33 cellular contexts compared by ENCODE assay signal in the genomic region with DNA sequence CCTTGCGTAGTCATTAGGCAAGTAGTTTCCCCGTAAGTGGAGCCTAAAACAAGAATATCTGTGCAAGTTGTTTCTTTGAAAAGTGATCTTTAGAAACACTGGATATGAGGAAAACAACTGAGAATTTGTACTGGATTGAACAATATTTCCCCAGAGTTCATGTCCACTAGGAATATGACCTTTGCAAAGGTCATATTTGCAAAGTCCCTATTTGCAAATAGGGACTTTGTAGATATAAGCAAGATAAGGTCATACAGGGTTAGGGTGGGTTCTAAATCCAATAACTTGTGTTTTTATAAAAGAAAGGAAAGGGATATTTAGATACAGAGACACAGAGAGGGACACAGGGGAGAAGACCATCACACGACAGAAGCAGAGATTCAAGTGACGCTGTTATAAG.
DNase-seq lines count a peak whose midpoint lies in the region; ATAC-seq, FAIRE-seq and TF ChIP-seq lines count a peak whose summit lies in the region.
"Had no signal": no experiment of that assay in that cellular context is flagged by ENCODE, and none has a peak within 500 bp of the region (broad histone marks: within the 10 kb centered on the region; RNA-seq: fewer than 3 reads in every experiment).

No MANE protein-coding gene starts in this region.

- H3K79me2 ChIP-seq in HepG2 (ENCODE audit: insufficient read depth, low read length) = no peaks in the 10 kb centered on the region

- no peak overlapping the region for H3K4me3 ChIP-seq in liver (ENCODE audit: low read depth in 1 of 3, low read length in 3 of 3)
- H3K4me3 ChIP-seq in HepG2 (replicated peaks in 1 of 3; ENCODE audit: insufficient read depth in 1 of 3, low read depth in 2 of 3, low read length in 3 of 3) = no peak overlapping the region
- H3K4me3 ChIP-seq in right lobe of liver = no peak overlapping the region
- no peak overlapping the region for H3K4me3 ChIP-seq in psoas muscle
- H3K4me3 ChIP-seq: A549; BLaER1; BLaER1 treated with 17β-estradiol and CSF1 and Interleukin-3, amounts not matched to agents 10 nM and 100 nM had no signal

- TF ChIP-seq POLR2A in HepG2 (IDR thresholded peaks at IDR 0.05; ENCODE audit: insufficient read depth in 1 of 2, low read depth in 2 of 2, low read length in 2 of 2) = no peak
- no peak for TF ChIP-seq POLR2A in right lobe of liver (IDR thresholded peaks at IDR 0.05)

- BruUV-seq in HepG2 (replicated peaks; lab: Mats Ljungman, UMichigan) = no TSS peak

- no peaks in the 10 kb centered on the region for H3K27me3 ChIP-seq in liver (ENCODE audit: control insufficient read depth in 4 of 4, insufficient read depth in 4 of 4, low read length in 3 of 4)
- no peaks in the 10 kb centered on the region for H3K27me3 ChIP-seq in HepG2 (ENCODE audit: control insufficient read depth in 1 of 2, insufficient read depth in 2 of 2, low read length in 2 of 2)
- H3K27me3 ChIP-seq in right lobe of liver = no peaks in the 10 kb centered on the region
- H3K27me3 ChIP-seq in psoas muscle (ENCODE audit: insufficient read depth in 3 of 3, low read length in 2 of 3) = no peaks in the 10 kb centered on the region
- H3K27me3 ChIP-seq: BE2C; BLaER1; BLaER1 treated with 17β-estradiol and CSF1 and Interleukin-3, amounts not matched to agents 10 nM and 100 nM had no signal

- no peaks in the 10 kb centered on the region for H3K36me3 ChIP-seq in liver (ENCODE audit: control insufficient read depth in 4 of 4, insufficient read depth in 3 of 4, low read depth in 1 of 4, low read length in 3 of 4)
- no peaks in the 10 kb centered on the region for H3K36me3 ChIP-seq in HepG2 (replicated peaks in 1 of 2; ENCODE audit: control insufficient read depth in 1 of 2, insufficient read depth in 2 of 2, low read length in 2 of 2)
- H3K36me3 ChIP-seq in right lobe of liver = no peaks in the 10 kb centered on the region
- no peaks in the 10 kb centered on the region for H3K36me3 ChIP-seq in psoas muscle (ENCODE audit: insufficient read depth in 1 of 2, low read depth in 1 of 2)
- H3K36me3 ChIP-seq: BE2C; BLaER1; BLaER1 treated with 17β-estradiol and CSF1 and Interleukin-3, amounts not matched to agents 10 nM and 100 nM had no signal

- 38% methylated on average over 4 of the region's 4 CpGs for WGBS in liver
- 39% methylated on average over 4 of the region's 4 CpGs for WGBS in HepG2 (ENCODE audit: low lambda C conversion rate)
- 40% methylated on average over 4 of the region's 4 CpGs for WGBS in right lobe of liver (ENCODE audit: insufficient coverage, low coverage, low lambda C conversion rate, missing lambda C conversion rate)
- 84 to 94% (median 89%) methylated on average over 4 of the region's 4 CpGs for WGBS in psoas muscle, 3 donors

- TF ChIP-seq RAD21 in liver (IDR thresholded peaks at IDR 0.05) (no peak), HepG2 (CRISPR knock-in tag; IDR thresholded peaks at IDR 0.05) (no peak)

- ATAC-seq in HepG2 (no peak), left lobe of liver (peak; percentile 84), right lobe of liver (peak; percentile 80 to 88 (median 83)), psoas muscle (no peak)
- ATAC-seq: A549; CD8-positive, alpha-beta T cell had no signal

- intact Hi-C loops in HepG2 (cut with micrococcal nuclease; ENCODE audit: unreplicated experiment) = no loop called here
- intact Hi-C loops in right lobe of liver (cut with DNase I) = no loop called here
- intact Hi-C loops in psoas muscle (cut with DNase I) = no loop called here

- no peak for TF ChIP-seq CTCF in liver (IDR thresholded peaks at IDR 0.05; ENCODE audit: low read depth, low read length, missing input control)
- no peak for TF ChIP-seq CTCF in HepG2 (CRISPR knock-in tag; IDR thresholded peaks at IDR 0.05)
- no peak for TF ChIP-seq CTCF in right lobe of liver (IDR thresholded peaks at IDR 0.05)
- TF ChIP-seq CTCF in psoas muscle (IDR thresholded peaks at IDR 0.05) = no peak

- in situ Hi-C loops in HepG2 (cut with HindIII; ENCODE audit: extremely low pct_ligation_motif_present, low pct_unique_long_range_greater_than_20kb) = no loop called here

- H3K9me3 ChIP-seq in liver (ENCODE audit: control insufficient read depth in 4 of 4, low read length in 3 of 4) (no peaks in the 10 kb centered on the region), HepG2 (ENCODE audit: low read length) (no peaks in the 10 kb centered on the region), right lobe of liver (no peaks in the 10 kb centered on the region), psoas muscle (no peaks in the 10 kb centered on the region)
- H3K9me3 ChIP-seq: A549; BE2C; BLaER1; BLaER1 treated with 17β-estradiol and CSF1 and Interleukin-3, amounts not matched to agents 10 nM and 100 nM; Caco-2 had no signal

- no peak for FAIRE-seq in HepG2 (lab: Jason Lieb, UNC)
- FAIRE-seq: A204.1, A549, D721Med had no signal

- POLR2A ChIA-PET in HepG2 (lab: Yijun Ruan, JAX) = no interaction called here

- H3K4me2 ChIP-seq in HepG2 (ENCODE audit: low read depth, low read length) = no peak overlapping the region
- H3K4me2 ChIP-seq: A549; BLaER1; BLaER1 treated with 17β-estradiol and CSF1 and Interleukin-3, amounts not matched to agents 10 nM and 100 nM had no signal

- DNase-seq in HepG2 (ENCODE audit: low spot score) (no peak), left lobe of liver (ENCODE audit: low spot score) (no peak), right lobe of liver (no peak), psoas muscle (no peak)
- DNase-seq in activated naive CD4-positive, alpha-beta T cell treated with anti-CD3 and anti-CD28 coated beads, Interleukin-2, amount 50 U/mL, for 16 hours = no peak
- DNase-seq: 8988T; ACHN; AML-193; BE2C; C1 segment of cervical spinal cord; Caco-2; Calu3; CD4-positive, alpha-beta memory T cell; CD4-positive, alpha-beta T cell; CD4-positive, CD25-positive, alpha-beta regulatory T cell; CD8-positive, alpha-beta memory T cell; CD8-positive, alpha-beta T cell; COR-L47; DMS 273 treated with DMSO at 0.1 percent for 48 hours; DMS153; DMS53; DMS79; DMS79 treated with DMSO at 0.1 percent for 48 hours; DND-41; EL had no signal

- H3K27ac ChIP-seq in liver (ENCODE audit: low read depth in 1 of 2, low read length in 2 of 2) = peak overlapping the region in 1 of 2 donors; percentile 54
- no peak overlapping the region for H3K27ac ChIP-seq in HepG2 (ENCODE audit: extremely low read length, insufficient read depth, low read length)
- peak overlapping the region in 2 of 3 donors; percentile 63 to 83 for H3K27ac ChIP-seq in right lobe of liver
- H3K27ac ChIP-seq in psoas muscle = no peak overlapping the region
- H3K27ac ChIP-seq: 22Rv1; A549; BLaER1; BLaER1 treated with 17β-estradiol and CSF1 and Interleukin-3, amounts not matched to agents 10 nM and 100 nM; C4-2B had no signal

- no peak for TF ChIP-seq EP300 in HepG2 (IDR thresholded peaks at IDR 0.05; ENCODE audit: low read depth in 2 of 2, low read length in 2 of 2)
- no peak for TF ChIP-seq EP300 in HepG2 (CRISPR knock-in tag; IDR thresholded peaks at IDR 0.05; ENCODE audit: borderline replicate concordance)

- H2AFZ ChIP-seq in HepG2 (ENCODE audit: low read length) = no peak overlapping the region

- no peaks in the 10 kb centered on the region for H4K20me1 ChIP-seq in HepG2 (ENCODE audit: insufficient read depth, low read length)
- H4K20me1 ChIP-seq: BLaER1; BLaER1 treated with 17β-estradiol and CSF1 and Interleukin-3, amounts not matched to agents 10 nM and 100 nM had no signal

- H3K9ac ChIP-seq in liver (ENCODE audit: low read depth in 1 of 2, low read length in 2 of 2) (no peak overlapping the region), HepG2 (ENCODE audit: insufficient read depth, low read depth, low read length) (no peak overlapping the region)
- H3K9ac ChIP-seq: BLaER1; BLaER1 treated with 17β-estradiol and CSF1 and Interleukin-3, amounts not matched to agents 10 nM and 100 nM had no signal

- CTCF ChIA-PET in HepG2 (lab: Yijun Ruan, JAX; ENCODE audit: low intra/inter-chr PET ratio, low total read pairs) = no interaction called here

- H3K4me1 ChIP-seq in liver (ENCODE audit: control insufficient read depth in 4 of 4, insufficient read depth in 4 of 4, low read length in 3 of 4) (peaks cover 0 to 33% (median 14%) of the 10 kb centered on the region in 4 donors), HepG2 (ENCODE audit: insufficient read depth, low read length) (no peaks in the 10 kb centered on the region), right lobe of liver (peaks cover 0 to 38% (median 10%) of the 10 kb centered on the region in 4 donors), psoas muscle (no peaks in the 10 kb centered on the region)
- H3K4me1 ChIP-seq: A549; BE2C; BLaER1; BLaER1 treated with 17β-estradiol and CSF1 and Interleukin-3, amounts not matched to agents 10 nM and 100 nM; Caco-2 had no signal

TF ChIP-seq in liver, 16 proteins besides CTCF, POLR2A, EP300 and RAD21 (continues in another document):
- TF ChIP-seq GABPA (IDR thresholded peaks at IDR 0.05 in 1 of 2, conservative IDR thresholded peaks at IDR 0.05 in 1 of 2) = no peak
- peak; percentile 89 to 94 for TF ChIP-seq RXRA (IDR thresholded peaks at IDR 0.05)
- peak; percentile 10 for TF ChIP-seq FOXA1 (IDR thresholded peaks at IDR 0.05)
- peak; percentile 81 to 82 for TF ChIP-seq HNF4A (conservative IDR thresholded peaks at IDR 0.05)
- no peak for TF ChIP-seq YY1 (IDR thresholded peaks at IDR 0.05)
- no peak for TF ChIP-seq FOXA2 (IDR thresholded peaks at IDR 0.05)
- peak; percentile 55 for TF ChIP-seq SP1 (IDR thresholded peaks at IDR 0.05)
- peak; percentile 70 for TF ChIP-seq NR2F2 (IDR thresholded peaks at IDR 0.05)

TF ChIP-seq in HepG2, 621 proteins besides CTCF, POLR2A, EP300 and RAD21:
- TF ChIP-seq MATR3 (CRISPR knock-in tag; IDR thresholded peaks at IDR 0.05) (no peak), ZNF724P (CRISPR knock-in tag; IDR thresholded peaks at IDR 0.05; ENCODE audit: borderline replicate concordance) (no peak)

Comparison
In these comparisons a context has a peak if more than half of its experiments do, and no peak if none do; other contexts are left out.
1. H3K27ac ChIP-seq: peak in right lobe of liver (2 of 3); none in HepG2 (single experiment) and psoas muscle (single experiment).
2. ATAC-seq: peak in left lobe of liver (single experiment) and right lobe of liver (4 of 4); none in HepG2 (single experiment) and psoas muscle (0 of 4).